9 cellular contexts compared by ENCODE assay signal in the genomic region with DNA sequence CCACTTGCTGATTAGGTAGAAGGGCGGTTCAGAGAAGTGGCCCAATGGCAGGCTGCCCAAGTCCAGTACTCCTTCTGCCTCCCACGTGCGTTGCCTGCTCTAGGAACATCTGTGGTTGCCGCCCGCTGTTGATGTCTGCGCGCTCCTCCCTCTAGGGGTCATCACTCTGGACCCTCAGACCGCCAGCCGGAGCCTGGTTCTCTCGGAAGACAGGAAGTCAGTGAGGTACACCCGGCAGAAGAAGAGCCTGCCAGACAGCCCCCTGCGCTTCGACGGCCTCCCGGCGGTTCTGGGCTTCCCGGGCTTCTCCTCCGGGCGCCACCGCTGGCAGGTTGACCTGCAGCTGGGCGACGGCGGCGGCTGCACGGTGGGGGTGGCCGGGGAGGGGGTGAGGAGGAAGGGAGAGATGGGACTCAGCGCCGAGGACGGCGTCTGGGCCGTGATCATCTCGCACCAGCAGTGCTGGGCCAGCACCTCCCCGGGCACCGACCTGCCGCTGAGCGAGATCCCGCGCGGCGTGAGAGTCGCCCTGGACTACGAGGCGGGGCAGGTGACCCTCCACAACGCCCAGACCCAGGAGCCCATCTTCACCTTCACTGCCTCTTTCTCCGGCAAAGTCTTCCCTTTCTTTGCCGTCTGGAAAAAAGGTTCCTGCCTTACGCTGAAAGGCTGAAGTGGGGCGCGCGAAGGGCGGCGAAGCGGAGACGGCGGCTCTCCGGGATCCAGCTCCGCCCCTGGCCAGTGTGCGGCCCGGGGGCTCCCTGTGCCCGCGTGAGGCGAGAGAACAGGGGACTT. TPM values are rescaled to one million over a fixed set of nuclear protein-coding genes. Genes with fewer than 3 reads are reported as not detected.
DNase-seq lines count a peak whose midpoint lies in the region; ATAC-seq and TF ChIP-seq lines count a peak whose summit lies in the region.
"Had no signal": no experiment of that assay in that cellular context is flagged by ENCODE, and none has a peak within 500 bp of the region (broad histone marks: within the 10 kb centered on the region; RNA-seq: fewer than 3 reads in every experiment).

No MANE protein-coding gene starts in this region.

- peaks cover 9% of the 10 kb centered on the region for H3K4me1 Mint-ChIP-seq in activated T-cell treated with anti-CD3 and anti-CD28 coated beads, Interleukin-2, amount 50 U/mL, for 24 hours (ENCODE audit: low read depth)
- peaks cover 26% of the 10 kb centered on the region for H3K4me1 Mint-ChIP-seq in activated T-helper 2 cell treated with anti-CD3 and anti-CD28 coated beads, Interferon-gamma antibody, Interleukin-2, Interleukin-4, amounts not matched to agents 10 μg/mL and 5 μg/mL and 100 μg/mL, durations not matched to agents 14 hours and 24 hours and 36 hours (ENCODE audit: low read depth)
- H3K4me1 Mint-ChIP-seq in chondrocyte (ENCODE audit: low read depth): peaks cover 7% of the 10 kb centered on the region

- no peak overlapping the region for H3K4me3 ChIP-seq in thyroid gland (replicated peaks in 1 of 3)
- no peak overlapping the region for H3K4me3 ChIP-seq in gastrocnemius medialis
- H3K4me3 ChIP-seq: PC-9 had no signal

- TF ChIP-seq CTCF in thyroid gland (IDR thresholded peaks at IDR 0.05) (no peak), gastrocnemius medialis (IDR thresholded peaks at IDR 0.05 in 4 of 5, conservative IDR thresholded peaks at IDR 0.05 in 1 of 5) (no peak), chondrocyte (IDR thresholded peaks at IDR 0.05) (no peak)

- H3K9me3 Mint-ChIP-seq in activated T-cell treated with anti-CD3 and anti-CD28 coated beads, Interleukin-2, amount 50 U/mL, for 24 hours: no peaks in the 10 kb centered on the region
- H3K9me3 Mint-ChIP-seq in activated T-helper 2 cell treated with anti-CD3 and anti-CD28 coated beads, Interferon-gamma antibody, Interleukin-2, Interleukin-4, amounts not matched to agents 10 μg/mL and 5 μg/mL and 100 μg/mL, durations not matched to agents 14 hours and 24 hours and 36 hours: no peaks in the 10 kb centered on the region
- no peaks in the 10 kb centered on the region for H3K9me3 Mint-ChIP-seq in chondrocyte (ENCODE audit: low read depth)

- H3K27ac ChIP-seq in thyroid gland (no peak overlapping the region), gastrocnemius medialis (no peak overlapping the region)
- H3K27ac ChIP-seq: PC-9 had no signal

- 0 to 3% methylated on average over 6 to 26 of the region's 62 CpGs for WGBS in thyroid gland, 2 donors

- H3K4me3 Mint-ChIP-seq in activated T-cell treated with anti-CD3 and anti-CD28 coated beads, Interleukin-2, amount 50 U/mL, for 24 hours: no peak overlapping the region
- H3K4me3 Mint-ChIP-seq in activated T-helper 2 cell treated with anti-CD3 and anti-CD28 coated beads, Interferon-gamma antibody, Interleukin-2, Interleukin-4, amounts not matched to agents 10 μg/mL and 5 μg/mL and 100 μg/mL, durations not matched to agents 14 hours and 24 hours and 36 hours (ENCODE audit: low read depth): no peak overlapping the region
- H3K4me3 Mint-ChIP-seq in chondrocyte (ENCODE audit: unreplicated experiment): no peak overlapping the region

- H3K9me3 ChIP-seq in thyroid gland (no peaks in the 10 kb centered on the region), gastrocnemius medialis (no peaks in the 10 kb centered on the region)

- ATAC-seq in left colon (peak; percentile 30), gastrocnemius medialis (no peak)

- no peaks in the 10 kb centered on the region for H3K36me3 Mint-ChIP-seq in activated T-cell treated with anti-CD3 and anti-CD28 coated beads, Interleukin-2, amount 50 U/mL, for 24 hours (ENCODE audit: low read depth)
- no peaks in the 10 kb centered on the region for H3K36me3 Mint-ChIP-seq in activated T-helper 2 cell treated with anti-CD3 and anti-CD28 coated beads, Interferon-gamma antibody, Interleukin-2, Interleukin-4, amounts not matched to agents 10 μg/mL and 5 μg/mL and 100 μg/mL, durations not matched to agents 14 hours and 24 hours and 36 hours (ENCODE audit: low read depth)
- H3K36me3 Mint-ChIP-seq in chondrocyte (ENCODE audit: low read depth): no peaks in the 10 kb centered on the region

- in situ Hi-C loops in gastrocnemius medialis (cut with MboI; ENCODE audit: low sequenced_read_pairs in 4 of 4): loop anchor here in 1 of 4 donors (25.0 kb wide), 1 partner anchor 335 kb away; a partner anchor contains a TSS

- H3K27ac Mint-ChIP-seq in activated T-cell treated with anti-CD3 and anti-CD28 coated beads, Interleukin-2, amount 50 U/mL, for 24 hours: no peak overlapping the region
- H3K27ac Mint-ChIP-seq in activated T-helper 2 cell treated with anti-CD3 and anti-CD28 coated beads, Interferon-gamma antibody, Interleukin-2, Interleukin-4, amounts not matched to agents 10 μg/mL and 5 μg/mL and 100 μg/mL, durations not matched to agents 14 hours and 24 hours and 36 hours: no peak overlapping the region
- H3K27ac Mint-ChIP-seq in chondrocyte (ENCODE audit: unreplicated experiment): no peak overlapping the region

- intact Hi-C loops in activated T-helper 2 cell treated with anti-CD3 and anti-CD28 coated beads, Interferon-gamma antibody, Interleukin-2, Interleukin-4, amounts not matched to agents 10 μg/mL and 5 μg/mL and 100 μg/mL, durations not matched to agents 14 hours and 24 hours and 36 hours (cut with micrococcal nuclease): loop anchor here (2.0 kb wide), 1 partner anchor 41 kb away; no protein-coding TSS in a partner anchor
- intact Hi-C loops in left colon (cut with DNase I, micrococcal nuclease) (no loop called here), thyroid gland (cut with DNase I) (no loop called here), gastrocnemius medialis (cut with DNase I; ENCODE audit: low total_unique reads) (no loop called here)

- H3K4me1 ChIP-seq in thyroid gland: peaks cover 8% of the 10 kb centered on the region in 2 donors
- H3K4me1 ChIP-seq in gastrocnemius medialis: no peaks in the 10 kb centered on the region

- H3K36me3 ChIP-seq in thyroid gland: no peaks in the 10 kb centered on the region
- H3K36me3 ChIP-seq in gastrocnemius medialis: no peaks in the 10 kb centered on the region

- DNase-seq in activated T-cell treated with anti-CD3 and anti-CD28 coated beads, Interleukin-2, amount 50 U/mL, for 24 hours: peak; percentile 42
- DNase-seq in activated T-cell treated with anti-CD3 and anti-CD28 coated beads for 4 hours (no peak), left colon (no peak), thyroid gland (peak; percentile 61 to 74), gastrocnemius medialis (no peak), chondrocyte (ENCODE audit: low spot score) (no peak)
- peak; percentile 8 for DNase-seq in activated T-helper 2 cell treated with anti-CD3 and anti-CD28 coated beads, Interferon-gamma antibody, Interleukin-2, Interleukin-4, amounts not matched to agents 10 μg/mL and 5 μg/mL and 100 μg/mL, durations not matched to agents 14 hours and 24 hours and 36 hours (ENCODE audit: low spot score)
- DNase-seq in activated naive CD4-positive, alpha-beta T cell treated with Interleukin-2 at 50 U/mL for 16 hours: no peak

- H3K27me3 ChIP-seq in thyroid gland: peaks cover 4% of the 10 kb centered on the region
- H3K27me3 ChIP-seq in gastrocnemius medialis: peaks cover 33 to 40% (median 35%) of the 10 kb centered on the region in 3 donors

- TF ChIP-seq POLR2A in thyroid gland (IDR thresholded peaks at IDR 0.05) (no peak), gastrocnemius medialis (IDR thresholded peaks at IDR 0.05) (no peak)

- peaks cover 76% of the 10 kb centered on the region for H3K27me3 Mint-ChIP-seq in activated T-cell treated with anti-CD3 and anti-CD28 coated beads, Interleukin-2, amount 50 U/mL, for 24 hours
- peaks cover 54% of the 10 kb centered on the region for H3K27me3 Mint-ChIP-seq in activated T-helper 2 cell treated with anti-CD3 and anti-CD28 coated beads, Interferon-gamma antibody, Interleukin-2, Interleukin-4, amounts not matched to agents 10 μg/mL and 5 μg/mL and 100 μg/mL, durations not matched to agents 14 hours and 24 hours and 36 hours (ENCODE audit: low read depth)
- peaks cover 60% of the 10 kb centered on the region for H3K27me3 Mint-ChIP-seq in chondrocyte (ENCODE audit: low read depth)

RNA-seq across cellular contexts. Expression of a gene that starts 8.5 kb away (rescaled TPM):
- 0.41 and 0.46 TPM in 2 replicates for total RNA-seq in activated T-helper 2 cell treated with anti-CD3 and anti-CD28 coated beads, Interferon-gamma antibody, Interleukin-2, Interleukin-4, amounts not matched to agents 10 μg/mL and 5 μg/mL and 100 μg/mL, durations not matched to agents 14 hours and 24 hours and 36 hours
- total RNA-seq in left colon: 10 to 100 TPM; 58.8 to 62.5 TPM
- not detected for total RNA-seq in thyroid gland
- under 1 TPM in 1 of 4 donors, not detected in 3; 0.12 TPM for total RNA-seq in gastrocnemius medialis
- total RNA-seq in chondrocyte: not detected in 3 replicates
- total RNA-seq: PC-9 had no signal

RNA-seq across cellular contexts. Expression of a gene that starts 10.9 kb away (rescaled TPM):
- total RNA-seq in activated T-helper 2 cell treated with anti-CD3 and anti-CD28 coated beads, Interferon-gamma antibody, Interleukin-2, Interleukin-4, amounts not matched to agents 10 μg/mL and 5 μg/mL and 100 μg/mL, durations not matched to agents 14 hours and 24 hours and 36 hours: 0.09 TPM in 1 of 2 replicates, not detected in the other
- total RNA-seq in left colon (1 to 10 TPM; 5.6 to 6.3 TPM), thyroid gland (not detected), gastrocnemius medialis (not detected), chondrocyte (not detected in 3 replicates)
- total RNA-seq: PC-9 had no signal

RNA-seq across cellular contexts. Expression of a gene that starts 35.9 kb away (rescaled TPM):
- not detected in 2 replicates for total RNA-seq in activated T-helper 2 cell treated with anti-CD3 and anti-CD28 coated beads, Interferon-gamma antibody, Interleukin-2, Interleukin-4, amounts not matched to agents 10 μg/mL and 5 μg/mL and 100 μg/mL, durations not matched to agents 14 hours and 24 hours and 36 hours
- total RNA-seq in left colon: 10 to 100 TPM; 13.2 to 30.7 TPM
- total RNA-seq in thyroid gland: not detected
- not detected for total RNA-seq in gastrocnemius medialis
- not detected in 3 replicates for total RNA-seq in chondrocyte
- total RNA-seq: PC-9 had no signal

RNA-seq across cellular contexts. Expression of a gene that starts 41.3 kb away (rescaled TPM):
- 49.9 and 51.5 TPM in 2 replicates for total RNA-seq in activated T-helper 2 cell treated with anti-CD3 and anti-CD28 coated beads, Interferon-gamma antibody, Interleukin-2, Interleukin-4, amounts not matched to agents 10 μg/mL and 5 μg/mL and 100 μg/mL, durations not matched to agents 14 hours and 24 hours and 36 hours
- 10 to 100 TPM; 47.1 to 48.7 TPM for total RNA-seq in left colon
- 10 to 100 TPM; 52.9 to 72.2 (median 62.4) TPM for total RNA-seq in thyroid gland
- total RNA-seq in gastrocnemius medialis: 10 to 100 TPM; 22.8 to 30.9 (median 25.1) TPM
- total RNA-seq in chondrocyte: 36.1 to 37.6 TPM (median 36.7 TPM) in 3 replicates

RNA-seq across cellular contexts. Expression of a gene that starts 59.0 kb away (rescaled TPM):
- total RNA-seq in activated T-helper 2 cell treated with anti-CD3 and anti-CD28 coated beads, Interferon-gamma antibody, Interleukin-2, Interleukin-4, amounts not matched to agents 10 μg/mL and 5 μg/mL and 100 μg/mL, durations not matched to agents 14 hours and 24 hours and 36 hours: not detected in 2 replicates
- total RNA-seq in left colon (100 to 1,000 TPM in 1 of 2 donors, 10 to 100 TPM in 1; 80.0 to 278 TPM), thyroid gland (not detected), gastrocnemius medialis (under 1 TPM in 1 of 4 donors, not detected in 3; 0.39 TPM), chondrocyte (not detected in 3 replicates)
- total RNA-seq: PC-9 had no signal

Comparison
In these comparisons a context has a peak if more than half of its experiments do, and no peak if none do; other contexts are left out.
1. DNase-seq: peak in activated T-cell treated with anti-CD3 and anti-CD28 coated beads, Interleukin-2, amount 50 U/mL, for 24 hours (single experiment), activated T-helper 2 cell treated with anti-CD3 and anti-CD28 coated beads, Interferon-gamma antibody, Interleukin-2, Interleukin-4, amounts not matched to agents 10 μg/mL and 5 μg/mL and 100 μg/mL, durations not matched to agents 14 hours and 24 hours and 36 hours (single experiment) and thyroid gland (2 of 2); none in activated T-cell treated with anti-CD3 and anti-CD28 coated beads for 4 hours (single experiment), left colon (0 of 2), gastrocnemius medialis (0 of 2), activated naive CD4-positive, alpha-beta T cell treated with Interleukin-2 at 50 U/mL for 16 hours (single experiment) and chondrocyte (single experiment).
2. RNA of a gene that starts 8.5 kb away (total RNA-seq): 58.8 to 62.5 TPM in left colon; 0.41 to 0.46 TPM in activated T-helper 2 cell treated with anti-CD3 and anti-CD28 coated beads, Interferon-gamma antibody, Interleukin-2, Interleukin-4, amounts not matched to agents 10 μg/mL and 5 μg/mL and 100 μg/mL, durations not matched to agents 14 hours and 24 hours and 36 hours, not detected in thyroid gland, 0.12 TPM in gastrocnemius medialis and not detected in chondrocyte; every median in the first group is over 10 times any median in the second.
3. RNA of a gene that starts 35.9 kb away (total RNA-seq): 13.2 to 30.7 TPM in left colon; not detected in activated T-helper 2 cell treated with anti-CD3 and anti-CD28 coated beads, Interferon-gamma antibody, Interleukin-2, Interleukin-4, amounts not matched to agents 10 μg/mL and 5 μg/mL and 100 μg/mL, durations not matched to agents 14 hours and 24 hours and 36 hours, not detected in thyroid gland, not detected in gastrocnemius medialis and not detected in chondrocyte; every median in the first group is over 10 times any median in the second.